Comparison of ENCODE assay signal across 1 cellular context in the genomic region with DNA sequence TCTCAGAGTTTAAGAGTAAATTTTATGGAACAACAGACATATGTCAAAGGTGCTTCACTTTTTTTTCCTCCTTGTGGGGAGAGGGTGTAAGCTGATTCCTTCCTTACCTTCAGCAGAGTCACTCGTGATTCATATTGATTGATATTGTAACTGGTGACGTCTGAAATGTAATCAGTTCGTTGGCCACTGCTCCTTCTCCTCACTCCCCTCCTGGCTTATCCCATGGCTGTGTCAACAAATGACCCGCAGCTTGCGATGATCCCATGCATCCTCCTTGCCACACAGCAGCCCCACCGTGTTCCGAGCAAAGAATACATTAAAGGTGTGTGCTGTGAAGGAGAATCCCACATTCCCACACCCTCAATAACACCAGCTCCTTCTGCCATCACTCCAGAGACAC.
TF ChIP-seq lines count a peak whose summit lies in the region.

No MANE protein-coding gene starts in this region.

TF ChIP-seq in HepG2, 621 proteins besides CTCF, POLR2A, EP300 and RAD21:
- TF ChIP-seq E2F5 (CRISPR knock-in tag; conservative IDR thresholded peaks at IDR 0.05) (no peak), NKX3-1 (CRISPR knock-in tag; IDR thresholded peaks at IDR 0.05) (no peak), SMC3 (IDR thresholded peaks at IDR 0.05; ENCODE audit: low read length) (no peak), ATAD3A (CRISPR knock-in tag; IDR thresholded peaks at IDR 0.05) (no peak)
